ENCODE assay signal across 16 cellular contexts in the genomic region with DNA sequence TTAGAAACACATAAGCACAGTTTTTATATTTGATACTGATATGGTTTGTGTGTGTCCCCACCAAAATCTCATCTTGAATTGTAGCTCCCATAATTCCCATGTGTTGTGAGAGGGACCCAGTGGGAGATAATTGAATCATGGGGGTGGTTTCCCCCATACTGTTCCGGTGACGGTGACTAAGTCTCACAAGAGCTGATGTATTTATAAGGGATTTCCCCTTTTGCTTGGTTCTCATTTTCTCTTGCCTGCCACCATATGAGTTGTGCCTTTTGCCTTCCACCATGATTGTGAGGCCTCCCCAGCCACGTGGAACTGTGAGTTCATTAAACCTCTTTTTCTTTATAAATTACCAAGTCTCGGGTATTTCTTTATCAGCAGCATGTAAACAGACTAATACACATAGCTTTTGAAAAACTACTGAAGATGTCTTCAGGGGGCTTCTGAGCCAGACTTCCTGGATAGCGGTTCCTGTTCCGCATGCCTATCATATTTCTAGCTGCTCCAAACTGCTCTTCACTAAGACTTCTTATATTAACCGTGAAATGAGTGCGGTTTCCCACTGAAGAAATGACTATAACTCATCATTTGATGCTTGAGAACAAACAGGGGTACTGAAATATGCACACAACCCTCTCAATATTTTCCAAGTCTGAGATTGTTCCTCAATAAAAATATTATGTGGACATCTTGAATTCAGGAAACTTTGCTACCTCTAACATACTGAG.
A peak's percentile ranks its signal among the peaks of the same experiment; 100 is the strongest.
DNase-seq lines count a peak whose midpoint lies in the region; ATAC-seq, FAIRE-seq and TF ChIP-seq lines count a peak whose summit lies in the region.
"Had no signal": no experiment of that assay in that cellular context is flagged by ENCODE, and none has a peak within 500 bp of the region (broad histone marks: within the 10 kb centered on the region; RNA-seq: fewer than 3 reads in every experiment).

No MANE protein-coding gene starts in this region.

- no peak for ATAC-seq in Right ventricle myocardium inferior
- ATAC-seq: A549, GM12878 had no signal

- no peak overlapping the region for H3K9ac ChIP-seq in kidney (ENCODE audit: low read length in 2 of 2)
- H3K9ac ChIP-seq: BLaER1 had no signal

- in situ Hi-C loops in astrocyte of the cerebellum (cut with HindIII; ENCODE audit: low sequenced_read_pairs) = no loop called here

- H3K4me3 ChIP-seq in SJCRH30 = peak overlapping the region; percentile 44
- H3K4me3 ChIP-seq in astrocyte of the cerebellum (ENCODE audit: low read depth, low read length) = no peak overlapping the region
- H3K4me3 ChIP-seq in kidney (ENCODE audit: low read length in 2 of 2) = no peak overlapping the region
- H3K4me3 ChIP-seq: A549, BLaER1, GM12878 had no signal

- no peaks in the 10 kb centered on the region for H3K36me3 ChIP-seq in SJCRH30
- no peaks in the 10 kb centered on the region for H3K36me3 ChIP-seq in kidney (ENCODE audit: control insufficient read depth in 1 of 2, insufficient read depth in 2 of 2, low read length in 2 of 2)
- H3K36me3 ChIP-seq: BLaER1 had no signal

- TF ChIP-seq CTCF in astrocyte of the cerebellum (IDR thresholded peaks at IDR 0.05; ENCODE audit: low read depth, low read length, missing control alignments) (no peak), kidney (IDR thresholded peaks at IDR 0.05; ENCODE audit: borderline replicate concordance, extremely low read depth, insufficient read depth) (no peak)

- FAIRE-seq in kidney (lab: Jason Lieb, UNC) = no peak
- FAIRE-seq: A549, GM12878, H1 had no signal

- H3K27me3 ChIP-seq in SJCRH30 = no peaks in the 10 kb centered on the region
- H3K27me3 ChIP-seq: BLaER1 had no signal

- peak; percentile 19 for DNase-seq in ELR (ENCODE audit: low read depth)
- DNase-seq in SJCRH30 = peak; percentile 70 to 89
- DNase-seq in astrocyte of the cerebellum (ENCODE audit: low read depth) = peak; percentile 3
- no peak for DNase-seq in Right ventricle myocardium inferior (ENCODE audit: missing footprints)
- DNase-seq in T-helper 9 cell = no peak
- no peak for DNase-seq in kidney
- no peak for DNase-seq in stimulated activated naive CD4-positive, alpha-beta T cell (lab: John Stamatoyannopoulos, UW)
- DNase-seq: CD4-positive, alpha-beta memory T cell; DMS153; DMS79; H9 had no signal

- peak overlapping the region; percentile 91 for H3K27ac ChIP-seq in SJCRH30
- H3K27ac ChIP-seq in kidney (ENCODE audit: low read depth in 2 of 2, low read length in 2 of 2) = no peak overlapping the region
- H3K27ac ChIP-seq: A549, BLaER1, HL-60 had no signal

- peaks cover 34% of the 10 kb centered on the region for H3K4me1 ChIP-seq in SJCRH30
- no peaks in the 10 kb centered on the region for H3K4me1 ChIP-seq in kidney (ENCODE audit: control insufficient read depth in 1 of 2, insufficient read depth in 1 of 2, low read depth in 1 of 2, low read length in 2 of 2)
- H3K4me1 ChIP-seq: A549, BLaER1 had no signal

- H3K9me3 ChIP-seq in SJCRH30 (replicated peaks) = no peaks in the 10 kb centered on the region
- no peaks in the 10 kb centered on the region for H3K9me3 ChIP-seq in kidney (ENCODE audit: control insufficient read depth in 1 of 2, low read length in 2 of 2)
- H3K9me3 ChIP-seq: A549, BLaER1 had no signal

- intact Hi-C loops in Right ventricle myocardium inferior (cut with DNase I) (no loop called here), kidney (cut with DNase I) (no loop called here)

Comparison
In these comparisons a context has a peak if more than half of its experiments do, and no peak if none do; other contexts are left out.
1. DNase-seq: peak in ELR (single experiment), SJCRH30 (2 of 2) and astrocyte of the cerebellum (single experiment); none in Right ventricle myocardium inferior (single experiment), T-helper 9 cell (single experiment), kidney (single experiment) and stimulated activated naive CD4-positive, alpha-beta T cell (0 of 6).